Comparison of ENCODE assay signal across 1 cellular context in genomic region chr16:2147981-2148671, GRCh38.
TF ChIP-seq lines count a peak whose summit lies in the region.

TSS of gene RAB26 (plus strand) at chr16:2148625. CDS start at chr16:2148784, 159 bp downstream.

TF ChIP-seq in K562, 482 proteins besides CTCF, POLR2A, EP300 and RAD21 (continued from another document):
- TF ChIP-seq GTF3C2 (IDR thresholded peaks at IDR 0.05; ENCODE audit: borderline replicate concordance, extremely low read depth, insufficient read length) (no peak), EGR1 (conservative IDR thresholded peaks at IDR 0.05) (peak; percentile 72), TFAP4 (CRISPR knock-in tag; IDR thresholded peaks at IDR 0.05; ENCODE audit: borderline replicate concordance) (peak; percentile 39), NFIC (IDR thresholded peaks at IDR 0.05) (peak; percentile 9; the same call in 1 of the 2 replicates)
